In the genomic region with DNA sequence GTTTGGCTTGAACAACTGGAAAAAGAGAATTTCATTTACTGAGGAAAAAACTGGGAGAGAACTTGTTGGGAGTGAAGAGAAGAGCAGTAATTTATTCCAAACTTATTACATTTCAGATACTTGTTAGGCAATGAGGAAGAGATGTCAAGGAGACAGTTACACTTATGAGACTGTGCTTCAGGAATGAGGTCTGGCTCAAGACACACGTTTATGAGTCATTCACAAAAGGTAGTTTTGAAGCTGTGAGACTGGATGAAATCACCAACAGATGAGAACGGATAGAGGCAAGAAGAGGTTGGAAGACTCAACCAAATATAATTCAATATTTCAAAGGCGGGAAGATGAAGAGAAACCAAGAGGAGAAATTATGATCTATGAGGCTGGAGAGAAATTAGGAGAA, we compare ENCODE assay signal across 24 cellular contexts.
DNase-seq lines count a peak whose midpoint lies in the region; ATAC-seq, FAIRE-seq and TF ChIP-seq lines count a peak whose summit lies in the region.
"Had no signal": no experiment of that assay in that cellular context is flagged by ENCODE, and none has a peak within 500 bp of the region (broad histone marks: within the 10 kb centered on the region; RNA-seq: fewer than 3 reads in every experiment).

No MANE protein-coding gene starts in this region.

- no peak overlapping the region for H3K9ac ChIP-seq in astrocyte (ENCODE audit: low read length)
- H3K9ac ChIP-seq: BLaER1 treated with 17β-estradiol and CSF1 and Interleukin-3, amounts not matched to agents 10 nM and 100 nM had no signal

- no peaks in the 10 kb centered on the region for H4K20me1 ChIP-seq in astrocyte (ENCODE audit: insufficient read depth, low read length)
- H4K20me1 ChIP-seq: BLaER1 treated with 17β-estradiol and CSF1 and Interleukin-3, amounts not matched to agents 10 nM and 100 nM had no signal

- no peaks in the 10 kb centered on the region for H3K36me3 ChIP-seq in astrocyte (ENCODE audit: insufficient read depth, low read length)
- no peaks in the 10 kb centered on the region for H3K36me3 ChIP-seq in kidney epithelial cell (ENCODE audit: control insufficient read depth, insufficient read depth, low read length)
- no peaks in the 10 kb centered on the region for H3K36me3 ChIP-seq in gastroesophageal sphincter
- H3K36me3 ChIP-seq: BLaER1 treated with 17β-estradiol and CSF1 and Interleukin-3, amounts not matched to agents 10 nM and 100 nM had no signal

- H3K27me3 ChIP-seq in astrocyte (ENCODE audit: insufficient read depth, low read length) (no peaks in the 10 kb centered on the region), kidney epithelial cell (ENCODE audit: control insufficient read depth, insufficient read depth, low read length) (no peaks in the 10 kb centered on the region), gastroesophageal sphincter (no peaks in the 10 kb centered on the region)
- H3K27me3 ChIP-seq: BLaER1 treated with 17β-estradiol and CSF1 and Interleukin-3, amounts not matched to agents 10 nM and 100 nM had no signal

- no peaks in the 10 kb centered on the region for H3K9me3 Mint-ChIP-seq in astrocyte (ENCODE audit: unreplicated experiment)

- H3K4me1 ChIP-seq in astrocyte (ENCODE audit: insufficient read depth, low read length) (no peaks in the 10 kb centered on the region), gastroesophageal sphincter (peaks cover 0 to 6% (median 0%) of the 10 kb centered on the region in 3 donors)
- H3K4me1 ChIP-seq: BLaER1 treated with 17β-estradiol and CSF1 and Interleukin-3, amounts not matched to agents 10 nM and 100 nM had no signal

- intact Hi-C loops in lower leg skin (cut with DNase I; ENCODE audit: low total_unique reads) = no loop called here

- peaks cover 6% of the 10 kb centered on the region for H3K4me1 Mint-ChIP-seq in astrocyte (ENCODE audit: low read depth, unreplicated experiment)
- H3K4me1 Mint-ChIP-seq: CD8-positive, alpha-beta memory T cell had no signal

- FAIRE-seq in astrocyte (lab: Jason Lieb, UNC) = peak; percentile 9
- FAIRE-seq: G401.6, GM12892, H1 had no signal

- no peak overlapping the region for H3K27ac Mint-ChIP-seq in astrocyte (ENCODE audit: unreplicated experiment)
- H3K27ac Mint-ChIP-seq: CD8-positive, alpha-beta memory T cell had no signal

- H3K79me2 ChIP-seq in astrocyte (ENCODE audit: insufficient read depth, low read length) = no peaks in the 10 kb centered on the region

- WGBS in lower leg skin, 2 donors = 30 to 41% methylated on average over 3 of the region's 3 CpGs
- 33 to 47% methylated on average over 3 of the region's 3 CpGs for WGBS in gastroesophageal sphincter (ENCODE audit: low coverage in 1 of 2), 2 donors

- H3K4me3 Mint-ChIP-seq in astrocyte (ENCODE audit: unreplicated experiment) = no peak overlapping the region
- H3K4me3 Mint-ChIP-seq: CD8-positive, alpha-beta memory T cell had no signal

- DNase-seq in AG08395 (ENCODE audit: low spot score) (peak; percentile 40), HPDE6-E6E7 (ENCODE audit: extremely low spot score) (peak; percentile 40), astrocyte (ENCODE audit: low read depth) (no peak), kidney epithelial cell (ENCODE audit: low read depth) (peak; percentile 7), lower leg skin (ENCODE audit: low spot score in 2 of 2) (no peak), midbrain (lab: John Stamatoyannopoulos, UW) (no peak)
- DNase-seq: 8988T; CD8-positive, alpha-beta memory T cell; DMS79 treated with DMSO at 0.1 percent for 48 hours; IMR-90; Karpas-422; NCI-H1105; NCI-H1694 treated with DMSO at 0.1 percent for 48 hours; NCI-H2107; NCI-H2227 treated with DMSO at 0.1 percent for 48 hours; NCI-H524 treated with DMSO at 0.1 percent for 48 hours; SHP77 had no signal

- H3K27me3 Mint-ChIP-seq in astrocyte (ENCODE audit: low read depth, unreplicated experiment) = no peaks in the 10 kb centered on the region
- H3K27me3 Mint-ChIP-seq: CD8-positive, alpha-beta memory T cell had no signal

- no peak overlapping the region for H3K27ac ChIP-seq in astrocyte (ENCODE audit: low read depth, low read length)
- no peak overlapping the region for H3K27ac ChIP-seq in gastroesophageal sphincter
- H3K27ac ChIP-seq: BLaER1 treated with 17β-estradiol and CSF1 and Interleukin-3, amounts not matched to agents 10 nM and 100 nM had no signal

- H3K4me3 ChIP-seq in astrocyte (ENCODE audit: insufficient read depth, low read depth, low read length) (no peak overlapping the region), kidney epithelial cell (ENCODE audit: low read depth, low read length) (no peak overlapping the region), lower leg skin (ENCODE audit: low read depth, poor library complexity, severe bottlenecking) (no peak overlapping the region), gastroesophageal sphincter (no peak overlapping the region)
- H3K4me3 ChIP-seq: BLaER1 treated with 17β-estradiol and CSF1 and Interleukin-3, amounts not matched to agents 10 nM and 100 nM had no signal

- no peak for ATAC-seq in GM21619 (IDR thresholded peaks at IDR 0.05; ENCODE audit: unreplicated experiment)
- ATAC-seq in gastroesophageal sphincter = no peak
- ATAC-seq: Panc1 had no signal

- H3K9me3 ChIP-seq in astrocyte (ENCODE audit: insufficient read depth, low read depth, low read length) (no peaks in the 10 kb centered on the region), gastroesophageal sphincter (no peaks in the 10 kb centered on the region)
- H3K9me3 ChIP-seq: BLaER1 treated with 17β-estradiol and CSF1 and Interleukin-3, amounts not matched to agents 10 nM and 100 nM had no signal

- H3K36me3 Mint-ChIP-seq in astrocyte (ENCODE audit: low read depth, unreplicated experiment) = no peaks in the 10 kb centered on the region
- H3K36me3 Mint-ChIP-seq: CD8-positive, alpha-beta memory T cell had no signal

- TF ChIP-seq POLR2A in lower leg skin (IDR thresholded peaks at IDR 0.05) = no peak
- TF ChIP-seq POLR2A in gastroesophageal sphincter (IDR thresholded peaks at IDR 0.05) = no peak

- no peak for TF ChIP-seq CTCF in astrocyte (IDR thresholded peaks at IDR 0.05; ENCODE audit: insufficient read depth, low read depth, low read length)
- no peak for TF ChIP-seq CTCF in kidney epithelial cell (IDR thresholded peaks at IDR 0.05; ENCODE audit: insufficient read depth, low read length, poor library complexity, severe bottlenecking)
- no peak for TF ChIP-seq CTCF in lower leg skin (IDR thresholded peaks at IDR 0.05)
- TF ChIP-seq CTCF in gastroesophageal sphincter (IDR thresholded peaks at IDR 0.05) = no peak

- H2AFZ ChIP-seq in astrocyte (ENCODE audit: low read depth, low read length) = no peak overlapping the region

- no peak overlapping the region for H3K4me2 ChIP-seq in astrocyte (ENCODE audit: low read length)
- H3K4me2 ChIP-seq: BLaER1 treated with 17β-estradiol and CSF1 and Interleukin-3, amounts not matched to agents 10 nM and 100 nM had no signal

- TF ChIP-seq EP300 in gastroesophageal sphincter (IDR thresholded peaks at IDR 0.05) = no peak

Comparison
In these comparisons a context has a peak if more than half of its experiments do, and no peak if none do; other contexts are left out.
1. DNase-seq: peak in AG08395 (single experiment), HPDE6-E6E7 (single experiment) and kidney epithelial cell (single experiment); none in astrocyte (single experiment), lower leg skin (0 of 2) and midbrain (single experiment).